Comparison of ENCODE assay signal across 11 cellular contexts in the genomic region with DNA sequence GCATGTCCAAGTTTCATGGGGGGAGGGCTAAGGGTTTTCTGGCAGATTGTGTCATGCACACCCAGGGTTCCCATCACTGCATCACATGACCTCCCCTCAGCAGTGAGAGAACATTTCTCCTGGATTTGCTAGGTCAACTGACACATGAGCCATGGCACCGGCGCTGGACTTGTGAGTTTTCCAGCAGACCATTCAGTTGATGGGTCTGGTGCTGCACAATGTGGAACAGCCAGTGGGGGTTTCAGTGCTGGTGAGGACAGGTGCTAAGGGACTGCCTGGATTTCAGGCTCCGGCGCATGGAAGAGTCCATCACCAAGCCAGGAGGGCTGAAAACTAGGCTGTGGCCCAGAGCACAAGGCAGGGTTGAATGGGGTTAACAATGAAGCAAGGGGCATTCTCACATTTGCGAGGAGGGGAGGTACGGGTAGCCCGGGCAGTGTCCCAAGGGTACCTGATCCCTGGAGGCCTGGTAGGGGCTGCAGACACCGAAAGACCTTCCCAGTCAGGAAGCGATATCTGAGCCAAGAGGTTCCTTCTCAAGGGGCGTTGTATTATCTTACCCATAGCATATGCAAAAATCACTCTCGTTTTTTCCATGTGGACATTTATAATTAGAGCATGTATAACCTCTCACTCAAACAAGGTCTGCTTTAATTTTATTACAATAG.
"Had no signal": no experiment of that assay in that cellular context is flagged by ENCODE, and none has a peak within 500 bp of the region (broad histone marks: within the 10 kb centered on the region; RNA-seq: fewer than 3 reads in every experiment).

No MANE protein-coding gene starts in this region.

- H3K36me3 Mint-ChIP-seq: activated naive CD8-positive, alpha-beta T cell; natural killer cell treated with Interleukin-12 subunit alpha and Interleukin-12 subunit beta and Interleukin-15 and Interleukin-18, amount 100 ng/mL, for 72 hours; WTC11 had no signal

- FAIRE-seq: endometrium had no signal

- H3K36me3 ChIP-seq: breast epithelium, thoracic aorta had no signal

- H3K9me3 ChIP-seq: breast epithelium, lower lobe of right lung, stomach, thoracic aorta had no signal

- H3K27ac Mint-ChIP-seq: activated CD4-positive, alpha-beta T cell treated with anti-CD3 and anti-CD28 coated beads, Interleukin-2, amount 10 ng/mL, durations not matched to agents 24 days and 14 days; activated naive CD8-positive, alpha-beta T cell; natural killer cell treated with Interleukin-12 subunit alpha and Interleukin-12 subunit beta and Interleukin-15 and Interleukin-18, amount 100 ng/mL, for 72 hours; T-helper 17 cell had no signal

- H3K4me3 Mint-ChIP-seq: activated CD4-positive, alpha-beta T cell treated with anti-CD3 and anti-CD28 coated beads, Interleukin-2, amount 10 ng/mL, durations not matched to agents 24 days and 14 days; activated naive CD8-positive, alpha-beta T cell; natural killer cell treated with Interleukin-12 subunit alpha and Interleukin-12 subunit beta and Interleukin-15 and Interleukin-18, amount 100 ng/mL, for 72 hours; T-helper 17 cell; WTC11 had no signal

- H3K27me3 ChIP-seq: breast epithelium, stomach had no signal

- H3K27me3 Mint-ChIP-seq: activated CD4-positive, alpha-beta T cell treated with anti-CD3 and anti-CD28 coated beads, Interleukin-2, amount 10 ng/mL, durations not matched to agents 24 days and 14 days had no signal

- H3K27ac ChIP-seq: breast epithelium, lower lobe of right lung had no signal

- DNase-seq: activated CD4-positive, alpha-beta T cell treated with anti-CD3 and anti-CD28 coated beads, Interleukin-2, amount 10 ng/mL, durations not matched to agents 24 days and 14 days; activated T-cell treated with anti-CD3 and anti-CD28 coated beads for 4 hours; lower lobe of right lung; T-helper 17 cell had no signal

- H3K4me1 Mint-ChIP-seq: activated CD4-positive, alpha-beta T cell treated with anti-CD3 and anti-CD28 coated beads, Interleukin-2, amount 10 ng/mL, durations not matched to agents 24 days and 14 days; T-helper 17 cell had no signal

- H3K9me3 Mint-ChIP-seq: activated CD4-positive, alpha-beta T cell treated with anti-CD3 and anti-CD28 coated beads, Interleukin-2, amount 10 ng/mL, durations not matched to agents 24 days and 14 days; natural killer cell treated with Interleukin-12 subunit alpha and Interleukin-12 subunit beta and Interleukin-15 and Interleukin-18, amount 100 ng/mL, for 72 hours; WTC11 had no signal
